ENCODE assay signal across 18 cellular contexts in the genomic region with DNA sequence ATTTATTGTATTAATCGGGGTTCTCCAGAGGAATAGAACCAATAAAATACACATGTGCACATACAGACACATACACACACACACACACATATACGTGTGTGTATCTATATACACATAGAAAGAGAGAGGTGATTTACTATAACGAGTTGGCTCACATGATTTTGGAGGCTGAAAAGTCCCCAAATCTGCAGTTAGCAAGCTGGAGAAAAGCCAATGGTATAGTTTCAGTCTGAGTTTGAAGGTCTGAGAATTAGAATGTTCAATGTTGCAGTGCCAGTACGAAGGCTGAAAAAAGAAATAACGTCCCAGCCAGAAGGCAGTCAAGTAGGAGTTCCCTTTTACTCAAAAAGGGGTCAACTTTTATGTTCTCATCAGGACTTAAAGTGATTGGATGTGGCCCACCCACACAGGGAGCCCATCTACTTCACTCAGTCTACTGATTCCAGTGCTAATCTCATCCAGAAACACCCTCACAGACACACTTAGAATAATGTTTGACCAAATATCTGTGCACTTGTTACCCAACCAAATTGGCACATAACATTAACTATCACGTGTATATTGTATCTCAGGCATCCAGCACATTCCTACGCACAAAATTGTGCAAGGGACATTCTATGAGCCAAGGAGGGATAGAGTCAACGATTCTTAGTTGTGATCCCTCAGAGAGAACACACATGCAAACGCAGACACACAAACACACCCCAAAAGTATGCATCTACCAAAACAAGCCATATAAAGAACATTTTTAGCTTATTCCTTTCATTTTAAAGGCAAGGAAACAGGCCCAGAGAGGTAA.
DNase-seq lines count a peak whose midpoint lies in the region; ATAC-seq and TF ChIP-seq lines count a peak whose summit lies in the region.
"Had no signal": no experiment of that assay in that cellular context is flagged by ENCODE, and none has a peak within 500 bp of the region (broad histone marks: within the 10 kb centered on the region; RNA-seq: fewer than 3 reads in every experiment).

No MANE protein-coding gene starts in this region.

- no peak for TF ChIP-seq CTCF in omental fat pad (IDR thresholded peaks at IDR 0.05)

- ATAC-seq in GM18907 (IDR thresholded peaks at IDR 0.05; ENCODE audit: unreplicated experiment) (peak; percentile 48), HG02571 (IDR thresholded peaks at IDR 0.05; ENCODE audit: unreplicated experiment) (peak; percentile 37), HG03378 (IDR thresholded peaks at IDR 0.05; ENCODE audit: unreplicated experiment) (peak; percentile 73), omental fat pad (ENCODE audit: low FRiP score) (peak; percentile 28)
- ATAC-seq: effector memory CD8-positive, alpha-beta T cell; right cardiac atrium had no signal

- no peak for DNase-seq in omental fat pad (ENCODE audit: low spot score)
- no peak for DNase-seq in midbrain (lab: John Stamatoyannopoulos, UW)
- DNase-seq in COLO829 (ENCODE audit: low spot score): no peak
- no peak for DNase-seq in CD1c-positive myeloid dendritic cell (ENCODE audit: extremely low spot score)
- DNase-seq: activated CD4-positive, alpha-beta T cell treated with anti-CD3 and anti-CD28 coated beads for 4 hours; DMS53; effector memory CD8-positive, alpha-beta T cell; HFFc6; NCI-H2029; nephron progenitor cell; right cardiac atrium; Right ventricle myocardium superior; stimulated activated CD4-positive, alpha-beta T cell treated with anti-CD3 and anti-CD28 coated beads, Interleukin-2, amount 100 ng/mL, for 24 hours; stimulated activated CD8-positive, alpha-beta memory T cell treated with anti-CD3 and anti-CD28 coated beads, Interleukin-4, amount 100 ng/mL, for 48 hours; transverse colon had no signal
